Comparison of ENCODE assay signal across 12 cellular contexts in the genomic region with DNA sequence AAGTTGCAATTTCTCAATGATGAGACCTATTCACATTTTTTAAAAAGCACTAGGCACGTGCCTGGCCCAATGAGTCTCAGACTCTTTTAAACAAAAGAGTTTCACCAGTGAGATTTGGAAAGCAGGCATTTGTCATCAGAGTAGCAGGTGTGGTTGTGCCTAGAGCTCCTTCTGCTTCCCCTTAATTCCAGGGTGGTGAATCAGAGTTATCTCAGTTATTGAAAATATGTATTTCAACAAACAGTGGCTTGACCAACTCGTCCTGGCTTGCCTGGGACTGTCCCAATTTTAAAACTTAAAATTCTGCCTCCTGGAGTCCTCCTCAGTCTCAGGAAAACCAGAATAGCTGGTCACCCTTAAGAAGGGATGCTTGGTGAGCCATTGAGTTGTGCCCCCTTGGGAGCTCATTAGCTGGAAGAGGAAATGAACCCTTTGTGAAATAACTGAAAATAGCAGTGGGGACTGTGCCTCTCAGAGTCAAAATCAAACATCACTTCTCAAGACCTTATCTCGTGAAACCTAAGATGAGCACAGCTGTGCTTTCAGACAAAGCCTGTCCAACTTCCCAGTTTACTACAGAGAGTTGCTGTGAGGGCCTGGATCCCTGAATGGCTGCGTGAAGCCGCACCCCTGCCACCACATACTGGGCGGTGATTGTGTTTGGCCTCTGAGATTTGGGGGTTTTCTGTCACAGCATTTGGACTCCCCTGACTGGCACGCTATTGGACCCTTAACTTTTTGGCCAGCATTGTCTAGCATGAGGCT.
DNase-seq lines count a peak whose midpoint lies in the region; ATAC-seq and TF ChIP-seq lines count a peak whose summit lies in the region.
"Had no signal": no experiment of that assay in that cellular context is flagged by ENCODE, and none has a peak within 500 bp of the region (broad histone marks: within the 10 kb centered on the region; RNA-seq: fewer than 3 reads in every experiment).

No MANE protein-coding gene starts in this region.

- no peaks in the 10 kb centered on the region for H3K27me3 ChIP-seq in mammary epithelial cell (ENCODE audit: insufficient read depth, low read length)
- H3K27me3 ChIP-seq in hepatocyte = no peaks in the 10 kb centered on the region

- no peak overlapping the region for H3K4me3 Mint-ChIP-seq in osteocyte (ENCODE audit: unreplicated experiment)
- H3K4me3 Mint-ChIP-seq: activated naive CD8-positive, alpha-beta T cell treated with anti-CD3 and anti-CD28 coated beads for 36 hours; naive B cell had no signal

- DNase-seq in ELR (ENCODE audit: low read depth) = peak; percentile 84
- peak; percentile 78 for DNase-seq in MV-4-11 (lab: John Stamatoyannopoulos, UW)
- DNase-seq in mammary epithelial cell = peak; percentile 96
- peak; percentile 51 for DNase-seq in osteocyte (ENCODE audit: extremely low spot score, unreplicated experiment)
- DNase-seq in nucleus accumbens (lab: John Stamatoyannopoulos, UW) = no peak
- DNase-seq in omental fat pad (ENCODE audit: low spot score) = no peak
- DNase-seq in activated naive CD4-positive, alpha-beta T cell (lab: John Stamatoyannopoulos, UW) = no peak
- DNase-seq in hepatocyte (ENCODE audit: low spot score) = no peak
- DNase-seq: activated naive CD8-positive, alpha-beta T cell treated with anti-CD3 and anti-CD28 coated beads for 36 hours; DND-41; naive B cell; stimulated activated CD4-positive, alpha-beta T cell treated with anti-CD3 and anti-CD28 coated beads, Interleukin-4, amount 100 ng/mL, for 4 hours had no signal

- ATAC-seq in omental fat pad (ENCODE audit: low FRiP score) = no peak

- peak overlapping the region; percentile 51 for H3K4me2 ChIP-seq in mammary epithelial cell (ENCODE audit: insufficient read depth, low read depth, low read length)
- H3K4me2 ChIP-seq in hepatocyte = no peak overlapping the region

- H2AFZ ChIP-seq in mammary epithelial cell (ENCODE audit: low read depth, low read length) (peak overlapping the region; percentile 50), hepatocyte (no peak overlapping the region)

- H3K9me3 Mint-ChIP-seq in osteocyte (ENCODE audit: unreplicated experiment) = peaks cover 7% of the 10 kb centered on the region
- H3K9me3 Mint-ChIP-seq: activated naive CD8-positive, alpha-beta T cell treated with anti-CD3 and anti-CD28 coated beads for 36 hours had no signal

- intact Hi-C loops in mammary epithelial cell (cut with micrococcal nuclease) = loop anchor here (1.0 kb wide), 1 partner anchor 15 kb away; no protein-coding TSS in a partner anchor

- H3K27ac ChIP-seq in mammary epithelial cell (ENCODE audit: insufficient read depth, low read depth, low read length) (peak overlapping the region; percentile 95), hepatocyte (no peak overlapping the region)

- in situ Hi-C loops in mammary epithelial cell (cut with MboI; ENCODE audit: low sequenced_read_pairs in 2 of 2) = no loop called here

- dilution Hi-C loops in mammary epithelial cell (cut with HindIII; ENCODE audit: low sequenced_read_pairs) = no loop called here

- TF ChIP-seq CTCF in mammary epithelial cell (conservative IDR thresholded peaks at IDR 0.05 in 1 of 2, IDR thresholded peaks at IDR 0.05 in 1 of 2; ENCODE audit: extremely low read depth in 1 of 2, insufficient read depth in 1 of 2, low read depth in 1 of 2, low read length in 2 of 2) (no peak), osteocyte (IDR thresholded peaks at IDR 0.05) (no peak), omental fat pad (IDR thresholded peaks at IDR 0.05) (no peak), hepatocyte (IDR thresholded peaks at IDR 0.05; ENCODE audit: poor library complexity) (no peak)

- peak overlapping the region; percentile 53 for H3K9ac ChIP-seq in mammary epithelial cell (ENCODE audit: insufficient read depth, low read length)

- CTCF ChIA-PET in mammary epithelial cell (lab: Charles Lee; ENCODE audit: low non-redundant PET) = interaction anchor here (1.0 kb wide), 1 partner anchor 24 kb away, joined by 3 read pairs; no protein-coding TSS in a partner anchor

- H3K4me3 ChIP-seq in mammary epithelial cell (replicated peaks in 1 of 3; ENCODE audit: insufficient read depth in 1 of 3, low read depth in 2 of 3, low read length in 3 of 3) (no peak overlapping the region), hepatocyte (no peak overlapping the region)

- 51% methylated on average over 7 of the region's 7 CpGs for WGBS in mammary epithelial cell (ENCODE audit: low coverage, missing lambda C conversion rate)
- 75% methylated on average over 7 of the region's 7 CpGs for WGBS in hepatocyte (ENCODE audit: low lambda C conversion rate, missing lambda C conversion rate)

- no peaks in the 10 kb centered on the region for H3K27me3 Mint-ChIP-seq in osteocyte (ENCODE audit: unreplicated experiment)

- no peaks in the 10 kb centered on the region for H3K79me2 ChIP-seq in mammary epithelial cell (ENCODE audit: insufficient read depth, low read length)
- no peaks in the 10 kb centered on the region for H3K79me2 ChIP-seq in hepatocyte

- H3K36me3 ChIP-seq in mammary epithelial cell (ENCODE audit: insufficient read depth, low read length) (no peaks in the 10 kb centered on the region), hepatocyte (replicated peaks; ENCODE audit: insufficient read depth, low read depth) (no peaks in the 10 kb centered on the region)

- H3K9me3 ChIP-seq in mammary epithelial cell (replicated peaks; ENCODE audit: insufficient read depth, low read length) (peaks cover 4% of the 10 kb centered on the region), hepatocyte (ENCODE audit: low read depth) (no peaks in the 10 kb centered on the region)

- no peaks in the 10 kb centered on the region for H4K20me1 ChIP-seq in mammary epithelial cell (ENCODE audit: insufficient read depth, low read length)
- H4K20me1 ChIP-seq in hepatocyte (ENCODE audit: insufficient read depth, poor library complexity, severe bottlenecking) = no peaks in the 10 kb centered on the region

- H3K4me1 ChIP-seq in mammary epithelial cell (ENCODE audit: insufficient read depth, low read length) (peaks cover 39% of the 10 kb centered on the region), hepatocyte (ENCODE audit: insufficient read depth) (no peaks in the 10 kb centered on the region)

- H3K36me3 Mint-ChIP-seq in osteocyte (ENCODE audit: unreplicated experiment) = peaks cover 2% of the 10 kb centered on the region
- H3K36me3 Mint-ChIP-seq: activated naive CD8-positive, alpha-beta T cell treated with anti-CD3 and anti-CD28 coated beads for 36 hours had no signal

- H3K27ac Mint-ChIP-seq in osteocyte (ENCODE audit: unreplicated experiment) = peak overlapping the region; percentile 67
- H3K27ac Mint-ChIP-seq: activated naive CD8-positive, alpha-beta T cell treated with anti-CD3 and anti-CD28 coated beads for 36 hours had no signal

- H3K4me1 Mint-ChIP-seq in osteocyte (ENCODE audit: unreplicated experiment) = peaks cover 23% of the 10 kb centered on the region
- H3K4me1 Mint-ChIP-seq: activated naive CD8-positive, alpha-beta T cell treated with anti-CD3 and anti-CD28 coated beads for 36 hours had no signal

- H3K9me2 ChIP-seq in hepatocyte (replicated peaks; ENCODE audit: insufficient read depth) = no peaks in the 10 kb centered on the region

- TSS peak; percentile 71 for BruUV-seq in mammary epithelial cell (replicated peaks; lab: Mats Ljungman, UMichigan)

Comparison
In these comparisons a context has a peak if more than half of its experiments do, and no peak if none do; other contexts are left out.
1. DNase-seq: peak in ELR (single experiment), MV-4-11 (single experiment), mammary epithelial cell (single experiment) and osteocyte (single experiment); none in nucleus accumbens (0 of 56), omental fat pad (single experiment), activated naive CD4-positive, alpha-beta T cell (0 of 4) and hepatocyte (single experiment).